In the genomic region with DNA sequence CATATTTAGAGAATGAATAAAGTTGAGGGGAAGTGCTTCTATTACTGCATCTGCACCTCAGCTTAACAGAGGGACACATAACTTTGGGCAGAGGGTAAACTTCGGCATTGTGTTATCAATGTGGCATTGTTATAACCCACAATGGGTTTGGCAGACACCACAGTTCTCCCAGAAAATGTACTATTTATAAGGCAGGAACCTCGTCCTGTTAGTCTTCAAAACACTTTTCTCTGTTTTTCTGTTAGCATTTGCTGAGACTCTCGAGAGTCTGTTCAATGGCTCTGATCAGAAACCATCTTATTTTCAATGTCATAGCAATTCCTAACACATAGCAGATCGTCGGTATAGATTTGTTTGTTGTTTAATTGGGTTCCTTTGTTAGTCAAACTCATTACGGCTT, we compare ENCODE assay signal across 21 cellular contexts. TPM values are rescaled to one million over a fixed set of nuclear protein-coding genes. Genes with fewer than 3 reads are reported as not detected.
A peak's percentile ranks its signal among the peaks of the same experiment; 100 is the strongest.
DNase-seq lines count a peak whose midpoint lies in the region; ATAC-seq and TF ChIP-seq lines count a peak whose summit lies in the region.
"Had no signal": no experiment of that assay in that cellular context is flagged by ENCODE, and none has a peak within 500 bp of the region (broad histone marks: within the 10 kb centered on the region; RNA-seq: fewer than 3 reads in every experiment).

No MANE protein-coding gene starts in this region.

- H3K27ac ChIP-seq in angular gyrus (ENCODE audit: low read depth, low read length): peak overlapping the region; percentile 87
- H3K27ac ChIP-seq in dorsolateral prefrontal cortex: peak overlapping the region in 58 of 59 donors; percentile 39 to 99 (median 90)
- no peak overlapping the region for H3K27ac ChIP-seq in adrenal gland
- H3K27ac ChIP-seq: HL-60 had no signal

- H3K36me3 Mint-ChIP-seq in stimulated activated memory B cell treated with anti-CD40 and anti-IgM and Interleukin-4, amounts not matched to agents 10 μg/mL and 1 μg/mL and 100 μg/mL, for 72 hours: no peaks in the 10 kb centered on the region
- H3K36me3 Mint-ChIP-seq: CD14-positive monocyte had no signal

- H3K4me1 ChIP-seq in adrenal gland (replicated peaks in 1 of 2): peaks cover 0 to 12% of the 10 kb centered on the region in 2 donors

- H3K36me3 ChIP-seq in adrenal gland (replicated peaks in 1 of 2): no peaks in the 10 kb centered on the region

- WGBS in adrenal gland, 4 donors: 78 to 86% (median 82%) methylated on average over 6 of the region's 6 CpGs

- H3K9me3 ChIP-seq in adrenal gland (replicated peaks in 1 of 3): no peaks in the 10 kb centered on the region

- H3K27me3 Mint-ChIP-seq in stimulated activated memory B cell treated with anti-CD40 and anti-IgM and Interleukin-4, amounts not matched to agents 10 μg/mL and 1 μg/mL and 100 μg/mL, for 72 hours: no peaks in the 10 kb centered on the region

- H3K27ac Mint-ChIP-seq in stimulated activated memory B cell treated with anti-CD40 and anti-IgM and Interleukin-4, amounts not matched to agents 10 μg/mL and 1 μg/mL and 100 μg/mL, for 72 hours: no peak overlapping the region
- H3K27ac Mint-ChIP-seq: B cell, CD14-positive monocyte, GM23338 had no signal

- intact Hi-C loops in dorsolateral prefrontal cortex (cut with DNase I) (no loop called here), adrenal gland (cut with DNase I) (no loop called here)

- DNase-seq in dorsolateral prefrontal cortex: no peak
- DNase-seq in myocyte (ENCODE audit: low read depth): peak; percentile 61
- peak; percentile 84 for DNase-seq in superior temporal gyrus (ENCODE audit: extremely low spot score)
- DNase-seq in adrenal gland: no peak
- no peak for DNase-seq in activated CD4-positive, alpha-beta T cell treated with anti-CD3 and anti-CD28 coated beads, Interleukin-2, amount 50 U/mL, for 1 hour
- DNase-seq: GDM1, HCEC 1CT, KBM-7, NCI-H1105 treated with DMSO at 0.1 percent for 48 hours, NCI-H1694, NCI-H2081, NCI-H2171 treated with DMSO at 0.1 percent for 48 hours, NCI-H524 treated with DMSO at 0.1 percent for 48 hours, NCI-H82 had no signal

- TF ChIP-seq POLR2A in adrenal gland (IDR thresholded peaks at IDR 0.05): no peak

- H3K4me3 ChIP-seq in dorsolateral prefrontal cortex (peak overlapping the region in 16 of 59 donors; percentile 3 to 35 (median 15)), adrenal gland (no peak overlapping the region)
- H3K4me3 ChIP-seq: GM23338 had no signal

- no peaks in the 10 kb centered on the region for H3K9me3 Mint-ChIP-seq in stimulated activated memory B cell treated with anti-CD40 and anti-IgM and Interleukin-4, amounts not matched to agents 10 μg/mL and 1 μg/mL and 100 μg/mL, for 72 hours
- H3K9me3 Mint-ChIP-seq: CD14-positive monocyte, GM23338 had no signal

- peak in 1 of 56 donors; percentile 15 for TF ChIP-seq CTCF in dorsolateral prefrontal cortex (IDR thresholded peaks at IDR 0.05 in 54 of 56, conservative IDR thresholded peaks at IDR 0.05 in 2 of 56; ENCODE audit: low read depth in 1 of 56, partially characterized antibody in 56 of 56)
- TF ChIP-seq CTCF in adrenal gland (IDR thresholded peaks at IDR 0.05): no peak

- no peak for ATAC-seq in stimulated activated memory B cell treated with anti-CD40 and anti-IgM and Interleukin-4, amounts not matched to agents 10 μg/mL and 1 μg/mL and 100 μg/mL, for 72 hours
- ATAC-seq: GM23338, Panc1 had no signal

- H3K4me1 Mint-ChIP-seq in stimulated activated memory B cell treated with anti-CD40 and anti-IgM and Interleukin-4, amounts not matched to agents 10 μg/mL and 1 μg/mL and 100 μg/mL, for 72 hours: no peaks in the 10 kb centered on the region
- H3K4me1 Mint-ChIP-seq: B cell had no signal

- no peak overlapping the region for H3K4me3 Mint-ChIP-seq in stimulated activated memory B cell treated with anti-CD40 and anti-IgM and Interleukin-4, amounts not matched to agents 10 μg/mL and 1 μg/mL and 100 μg/mL, for 72 hours
- H3K4me3 Mint-ChIP-seq: B cell, CD14-positive monocyte, GM23338 had no signal

- no peaks in the 10 kb centered on the region for H3K27me3 ChIP-seq in dorsolateral prefrontal cortex
- H3K27me3 ChIP-seq in adrenal gland: no peaks in the 10 kb centered on the region

RNA-seq across cellular contexts. Expression of a gene that starts 13.9 kb away (rescaled TPM):
- total RNA-seq in dorsolateral prefrontal cortex: 1 to 10 TPM in 102 of 120 experiments, under 1 TPM in 16, not detected in 2; 0.41 to 5.3 (median 1.7) TPM
- total RNA-seq in myocyte: 0.35 TPM in 1 of 2 replicates, not detected in the other
- polyA plus RNA-seq in myocyte (2012): 1.3 TPM
- total RNA-seq in adrenal gland: 1 to 10 TPM in 3 of 8 donors, under 1 TPM in 5; 0.27 to 1.5 (median 0.78) TPM
- 1 to 10 TPM in 1 of 3 donors, under 1 TPM in 2; 0.67 to 2.2 (median 0.90) TPM for polyA plus RNA-seq in adrenal gland
- total RNA-seq: B cell had no signal

RNA-seq across cellular contexts. Expression of a gene that starts 23.2 kb away (rescaled TPM):
- total RNA-seq in dorsolateral prefrontal cortex (100 to 1,000 TPM in 86 of 120 experiments, 10 to 100 TPM in 34; 15.2 to 536 (median 124) TPM), myocyte (4.7 and 6.7 TPM in 2 replicates), adrenal gland (10 to 100 TPM in 5 of 8 donors, 1 to 10 TPM in 3; 5.2 to 74.6 (median 16.6) TPM)
- 14.7 TPM for polyA plus RNA-seq in myocyte (2012)
- 1 to 10 TPM; 3.4 to 7.2 (median 5.1) TPM for polyA plus RNA-seq in adrenal gland

RNA-seq across cellular contexts. Expression of a gene that starts 59.1 kb away (rescaled TPM):
- total RNA-seq in dorsolateral prefrontal cortex (10 to 100 TPM; 24.5 to 64.0 (median 38.4) TPM), myocyte (44.0 and 44.1 TPM in 2 replicates), adrenal gland (10 to 100 TPM; 19.8 to 37.2 (median 30.9) TPM)
- 18.9 TPM for polyA plus RNA-seq in myocyte (2012)
- 10 to 100 TPM; 15.1 to 25.9 (median 19.4) TPM for polyA plus RNA-seq in adrenal gland

Comparison
In these comparisons a context has a peak if more than half of its experiments do, and no peak if none do; other contexts are left out.
1. H3K27ac ChIP-seq: peak in angular gyrus (single experiment) and dorsolateral prefrontal cortex (58 of 59); none in adrenal gland (0 of 5).
2. DNase-seq: peak in myocyte (single experiment) and superior temporal gyrus (single experiment); none in dorsolateral prefrontal cortex (0 of 10), adrenal gland (0 of 7) and activated CD4-positive, alpha-beta T cell treated with anti-CD3 and anti-CD28 coated beads, Interleukin-2, amount 50 U/mL, for 1 hour (single experiment).